Comparison of ENCODE assay signal across 8 cellular contexts in the genomic region with DNA sequence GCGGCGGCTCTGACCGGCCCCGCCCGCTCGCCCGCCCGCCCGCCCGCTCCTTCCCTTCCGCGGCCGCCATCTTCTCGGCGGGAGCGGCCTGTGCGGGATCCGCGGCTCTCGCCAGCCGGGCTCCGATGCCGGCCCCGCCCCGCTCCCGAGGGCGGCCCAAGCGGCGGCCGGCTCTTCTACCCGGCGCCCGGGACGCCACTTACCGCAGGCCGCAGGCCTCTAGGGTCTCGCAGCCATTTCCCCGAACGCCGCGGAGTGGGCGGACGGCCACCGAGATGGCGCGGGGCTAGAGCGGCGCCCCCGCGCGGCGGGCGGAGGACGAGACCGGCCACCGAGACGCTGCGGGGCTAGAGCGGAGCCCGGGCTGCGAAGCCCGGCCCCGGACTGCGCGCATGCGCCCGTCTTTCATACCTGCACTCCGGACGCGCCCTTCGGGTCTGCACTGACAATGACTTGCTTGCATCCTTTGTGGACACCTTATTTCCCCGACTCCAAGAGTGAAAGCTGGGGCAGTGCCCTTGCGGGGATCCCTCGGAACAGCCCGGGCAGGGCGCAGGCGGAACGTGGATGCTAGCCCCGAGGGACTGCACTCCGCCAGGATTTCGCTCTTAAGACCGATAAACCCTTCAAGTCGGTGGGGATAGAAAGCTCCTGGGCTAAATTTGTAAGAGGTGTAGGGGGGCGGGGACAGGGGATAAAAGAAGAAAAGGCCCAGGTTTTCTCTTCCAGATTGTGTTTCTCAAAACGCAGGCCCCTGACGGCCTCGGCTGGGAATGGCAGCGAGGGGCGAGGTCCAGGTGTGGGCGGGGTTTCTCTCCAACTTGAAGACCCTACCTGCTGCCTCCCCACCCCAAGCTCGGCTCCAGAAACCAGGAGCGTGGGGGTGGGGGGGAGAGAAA. TPM values are rescaled to one million over a fixed set of nuclear protein-coding genes. Genes with fewer than 3 reads are reported as not detected.
DNase-seq lines count a peak whose midpoint lies in the region; ATAC-seq and TF ChIP-seq lines count a peak whose summit lies in the region.

A gene (minus strand): TSS at position 277 of the 899 bp plus-strand sequence.

- no peaks in the 10 kb centered on the region for H3K36me3 ChIP-seq in adipocyte (ENCODE audit: control insufficient read depth, insufficient read depth, low read length, severe bottlenecking)
- no peaks in the 10 kb centered on the region for H3K36me3 ChIP-seq in heart right ventricle

- no peaks in the 10 kb centered on the region for H3K9me3 Mint-ChIP-seq in progenitor cell of endocrine pancreas (ENCODE audit: low read depth)

- H3K4me3 ChIP-seq in adipocyte (ENCODE audit: low read length) = peak within 1 kb of the TSS; percentile 93
- H3K4me3 ChIP-seq in heart right ventricle = peak within 1 kb of the TSS; percentile 67 to 99 (median 98)

- no peaks in the 10 kb centered on the region for H3K36me3 Mint-ChIP-seq in progenitor cell of endocrine pancreas (ENCODE audit: insufficient read depth)

- no peaks in the 10 kb centered on the region for H3K27me3 ChIP-seq in adipocyte (replicated peaks; ENCODE audit: control insufficient read depth, insufficient read depth, low read length)
- no peaks in the 10 kb centered on the region for H3K27me3 ChIP-seq in heart right ventricle

- DNase-seq in NCI-H1105 treated with DMSO at 0.1 percent for 48 hours (lab: John Stamatoyannopoulos, UW) (peak; percentile 89), SW480 (ENCODE audit: low spot score) (peak; percentile 96), adipocyte (ENCODE audit: low read depth) (peak; percentile 94), heart right ventricle (peak; percentile 84 to 92), progenitor cell of endocrine pancreas (ENCODE audit: low spot score, unreplicated experiment) (peak; percentile 75), ureter (ENCODE audit: low spot score) (peak; percentile 88)

- H3K4me1 Mint-ChIP-seq in progenitor cell of endocrine pancreas (ENCODE audit: low read depth) = peaks cover 44% of the 10 kb centered on the region

- H3K27ac ChIP-seq in heart right ventricle = peak within 1 kb of the TSS; percentile 89 to 99 (median 98)

- WGBS in heart right ventricle, 2 donors = 1 to 2% methylated on average over 75 to 92 of the region's 92 CpGs

- peak; percentile 56; the same call in 2 of the 3 replicates for TF ChIP-seq CTCF in GM12872 (IDR thresholded peaks at IDR 0.05; ENCODE audit: insufficient read depth, low read depth, low read length)
- peak; percentile 54 to 94 (median 85) for TF ChIP-seq CTCF in heart right ventricle (IDR thresholded peaks at IDR 0.05)
- peak; percentile 70 for TF ChIP-seq CTCF in progenitor cell of endocrine pancreas (IDR thresholded peaks at IDR 0.05; ENCODE audit: unreplicated experiment)

- peak within 1 kb of the TSS; percentile 97 for H3K27ac Mint-ChIP-seq in progenitor cell of endocrine pancreas

- peak within 1 kb of the TSS; percentile 97 for H3K4me3 Mint-ChIP-seq in progenitor cell of endocrine pancreas (ENCODE audit: low read depth)

- H3K9me3 ChIP-seq in adipocyte (ENCODE audit: control insufficient read depth, low read length) (no peaks in the 10 kb centered on the region), heart right ventricle (no peaks in the 10 kb centered on the region)

- no peaks in the 10 kb centered on the region for H3K27me3 Mint-ChIP-seq in progenitor cell of endocrine pancreas

- ATAC-seq in HG02642 (IDR thresholded peaks at IDR 0.05; ENCODE audit: poor library complexity, unreplicated experiment) (peak; percentile 83), heart right ventricle (peak; percentile 86 to 94 (median 91))

- peak within 1 kb of the TSS; percentile 99 for H3K9ac ChIP-seq in adipocyte (ENCODE audit: low read length)

- H3K4me1 ChIP-seq in adipocyte (ENCODE audit: control insufficient read depth, insufficient read depth, low read length) (peaks cover 55% of the 10 kb centered on the region), heart right ventricle (peaks cover 24 to 78% (median 69%) of the 10 kb centered on the region in 9 donors)

- intact Hi-C loops in heart right ventricle (cut with DNase I) = loop anchor here in 1 of 10 donors (1.0 to 5.0 kb wide), 2 partner anchors 11 to 49 kb away; no protein-coding TSS in a partner anchor

RNA-seq across cellular contexts. Expression of the gene that starts here (rescaled TPM):
- total RNA-seq in heart right ventricle = 10 to 100 TPM; 31.4 to 44.6 (median 37.6) TPM
- polyA plus RNA-seq in heart right ventricle = 10 to 100 TPM; 16.0 to 21.9 TPM
- 68.2 and 71.2 TPM in 2 replicates for total RNA-seq in progenitor cell of endocrine pancreas
- 75.8 TPM for total RNA-seq in ureter

Comparison
In these comparisons a context has a peak if more than half of its experiments do, and no peak if none do; other contexts are left out.
1. Peak in every context shown above with its lines: DNase-seq, ATAC-seq, H3K4me3 ChIP-seq and H3K27ac ChIP-seq.